ENCODE assay signal across 16 cellular contexts in genomic region chr10:122021421-122021820, GRCh38. TPM values are rescaled to one million over a fixed set of nuclear protein-coding genes. Genes with fewer than 3 reads are reported as not detected.
DNase-seq lines count a peak whose midpoint lies in the region; ATAC-seq, FAIRE-seq and TF ChIP-seq lines count a peak whose summit lies in the region.
"Had no signal": no experiment of that assay in that cellular context is flagged by ENCODE, and none has a peak within 500 bp of the region (broad histone marks: within the 10 kb centered on the region; RNA-seq: fewer than 3 reads in every experiment).

No MANE protein-coding gene starts in this region.

- intact Hi-C loops in heart right ventricle (cut with DNase I), result no loop called here
- intact Hi-C loops in stomach (cut with DNase I; ENCODE audit: low total_unique reads), result no loop called here

- peak overlapping the region; percentile 59; the same call in 1 of the 2 replicates for H2AFZ ChIP-seq in GM23338
- H2AFZ ChIP-seq: parathyroid adenoma had no signal

- H3K9me2 ChIP-seq in GM23338 (ENCODE audit: insufficient read depth), result no peaks in the 10 kb centered on the region

- no peaks in the 10 kb centered on the region; the same call in 2 of the 3 replicates for H3K9me3 Mint-ChIP-seq in GM23338
- H3K9me3 Mint-ChIP-seq in activated CD8-positive, alpha-beta memory T cell treated with anti-CD3 and anti-CD28 coated beads, Interleukin-2, amount 10 ng/mL, durations not matched to agents 7 days and 5 days (ENCODE audit: low read depth), result no peaks in the 10 kb centered on the region

- no peak for FAIRE-seq in H54 (lab: Jason Lieb, UNC)

- no peak for DNase-seq in GM23338 (ENCODE audit: low spot score)
- peak; percentile 37 for DNase-seq in adipocyte (ENCODE audit: low read depth)
- DNase-seq in heart right ventricle, result no peak
- DNase-seq in stomach, result peak; percentile 86
- no peak for DNase-seq in H54 (ENCODE audit: insufficient read length, low spot score)
- no peak for DNase-seq in activated CD8-positive, alpha-beta memory T cell treated with anti-CD3 and anti-CD28 coated beads, Interleukin-2, amount 10 ng/mL, durations not matched to agents 7 days and 5 days
- no peak for DNase-seq in dermis blood vessel endothelial cell
- DNase-seq: activated CD4-positive, CD25-positive, alpha-beta regulatory T cell; activated T-cell treated with anti-CD3 and anti-CD28 coated beads for 4 hours; amniotic stem cell; effector CD8-positive, alpha-beta T cell; mesendoderm; NCI-H1417 treated with DMSO at 0.1 percent for 48 hours; NCI-H524 treated with DMSO at 0.1 percent for 48 hours had no signal

- TF ChIP-seq CTCF in GM23338 (conservative IDR thresholded peaks at IDR 0.05; ENCODE audit: low read depth in 2 of 2) (no peak), heart right ventricle (IDR thresholded peaks at IDR 0.05) (no peak), stomach (IDR thresholded peaks at IDR 0.05) (no peak)

- H3K9me3 ChIP-seq in adipocyte (ENCODE audit: control insufficient read depth, low read length) (no peaks in the 10 kb centered on the region), heart right ventricle (no peaks in the 10 kb centered on the region), stomach (no peaks in the 10 kb centered on the region)

- H3K4me3 Mint-ChIP-seq in GM23338, result no peak overlapping the region
- no peak overlapping the region for H3K4me3 Mint-ChIP-seq in activated CD8-positive, alpha-beta memory T cell treated with anti-CD3 and anti-CD28 coated beads, Interleukin-2, amount 10 ng/mL, durations not matched to agents 7 days and 5 days

- no peaks in the 10 kb centered on the region for H3K27me3 ChIP-seq in GM23338 (ENCODE audit: insufficient read depth)
- H3K27me3 ChIP-seq in adipocyte (replicated peaks; ENCODE audit: control insufficient read depth, insufficient read depth, low read length), result peaks cover 8% of the 10 kb centered on the region
- H3K27me3 ChIP-seq in heart right ventricle, result peaks cover 0 to 11% (median 0%) of the 10 kb centered on the region in 7 donors
- no peaks in the 10 kb centered on the region for H3K27me3 ChIP-seq in stomach

- H3K36me3 Mint-ChIP-seq in GM23338 (ENCODE audit: low read depth), result no peaks in the 10 kb centered on the region
- H3K36me3 Mint-ChIP-seq in activated CD8-positive, alpha-beta memory T cell treated with anti-CD3 and anti-CD28 coated beads, Interleukin-2, amount 10 ng/mL, durations not matched to agents 7 days and 5 days, result no peaks in the 10 kb centered on the region

- peaks cover 11% of the 10 kb centered on the region for H3K27me3 Mint-ChIP-seq in GM23338 (ENCODE audit: insufficient read depth, low read depth, poor library complexity)
- H3K27me3 Mint-ChIP-seq in activated CD8-positive, alpha-beta memory T cell treated with anti-CD3 and anti-CD28 coated beads, Interleukin-2, amount 10 ng/mL, durations not matched to agents 7 days and 5 days, result peaks cover 14% of the 10 kb centered on the region

- CTCF ChIA-PET in activated CD8-positive, alpha-beta memory T cell treated with anti-CD3 and anti-CD28 coated beads, Interleukin-2, amount 10 ng/mL, durations not matched to agents 7 days and 5 days (lab: Charles Lee), result no interaction called here

- H3K27ac Mint-ChIP-seq in GM23338, result no peak overlapping the region
- H3K27ac Mint-ChIP-seq in activated CD8-positive, alpha-beta memory T cell treated with anti-CD3 and anti-CD28 coated beads, Interleukin-2, amount 10 ng/mL, durations not matched to agents 7 days and 5 days, result no peak overlapping the region

- H3K36me3 ChIP-seq in GM23338 (ENCODE audit: insufficient read depth), result no peaks in the 10 kb centered on the region
- no peaks in the 10 kb centered on the region for H3K36me3 ChIP-seq in adipocyte (ENCODE audit: control insufficient read depth, insufficient read depth, low read length, severe bottlenecking)
- H3K36me3 ChIP-seq in heart right ventricle, result peaks cover 0 to 16% (median 0%) of the 10 kb centered on the region in 9 donors
- H3K36me3 ChIP-seq in stomach, result no peaks in the 10 kb centered on the region

- H3K4me3 ChIP-seq in GM23338 (no peak overlapping the region), adipocyte (ENCODE audit: low read length) (peak overlapping the region; percentile 49), heart right ventricle (no peak overlapping the region), stomach (peak overlapping the region; percentile 1 to 16 (median 13))

- no peaks in the 10 kb centered on the region for H4K20me1 ChIP-seq in GM23338 (replicated peaks; ENCODE audit: insufficient read depth)

- peaks cover 21% of the 10 kb centered on the region for H3K4me1 Mint-ChIP-seq in GM23338
- no peaks in the 10 kb centered on the region for H3K4me1 Mint-ChIP-seq in activated CD8-positive, alpha-beta memory T cell treated with anti-CD3 and anti-CD28 coated beads, Interleukin-2, amount 10 ng/mL, durations not matched to agents 7 days and 5 days

- WGBS in heart right ventricle, 2 donors, result 24 to 34% methylated on average over 10 of the region's 10 CpGs
- 13 to 30% (median 19%) methylated on average over 10 of the region's 10 CpGs for WGBS in stomach, 5 donors

- no peaks in the 10 kb centered on the region for H3K79me2 ChIP-seq in GM23338 (replicated peaks; ENCODE audit: insufficient read depth)
- H3K79me2 ChIP-seq: parathyroid adenoma had no signal

- no peak overlapping the region for H3K4me2 ChIP-seq in GM23338

- ATAC-seq in GM23338 (no peak), heart right ventricle (peak in 5 of 8 donors; percentile 11 to 70 (median 34)), HG03521 (IDR thresholded peaks at IDR 0.05; ENCODE audit: unreplicated experiment) (no peak)
- ATAC-seq in activated CD8-positive, alpha-beta memory T cell treated with anti-CD3 and anti-CD28 coated beads, Interleukin-2, amount 10 ng/mL, durations not matched to agents 7 days and 5 days, result no peak

- H3K27ac ChIP-seq in GM23338 (ENCODE audit: low read depth) (no peak overlapping the region), heart right ventricle (peak overlapping the region; percentile 2 to 74 (median 56)), stomach (peak overlapping the region; percentile 71 to 92 (median 89))
- H3K27ac ChIP-seq: parathyroid adenoma had no signal

- peak in 1 of 4 donors; percentile 17 for TF ChIP-seq POLR2A in stomach (IDR thresholded peaks at IDR 0.05)
- no peak for TF ChIP-seq POLR2A in H54 (IDR thresholded peaks at IDR 0.05; ENCODE audit: low read depth, low read length)

- peaks cover 20% of the 10 kb centered on the region for H3K4me1 ChIP-seq in GM23338 (ENCODE audit: insufficient read depth)
- peaks cover 8% of the 10 kb centered on the region for H3K4me1 ChIP-seq in adipocyte (ENCODE audit: control insufficient read depth, insufficient read depth, low read length)
- peaks cover 0 to 41% (median 11%) of the 10 kb centered on the region in 9 donors for H3K4me1 ChIP-seq in heart right ventricle
- peaks cover 0 to 40% (median 19%) of the 10 kb centered on the region in 4 donors for H3K4me1 ChIP-seq in stomach

- TF ChIP-seq EP300 in stomach (IDR thresholded peaks at IDR 0.05), result no peak

- H3K9ac ChIP-seq in adipocyte (ENCODE audit: low read length), result no peak overlapping the region
- H3K9ac ChIP-seq: parathyroid adenoma had no signal

- H3F3A ChIP-seq in GM23338 (replicated peaks; ENCODE audit: low read depth), result no peaks in the 10 kb centered on the region

TF ChIP-seq in GM23338, 12 proteins besides CTCF, POLR2A, EP300 and RAD21 (continues in another document):
- TF ChIP-seq NANOG (IDR thresholded peaks at IDR 0.05; ENCODE audit: borderline replicate concordance) (no peak), REST (IDR thresholded peaks at IDR 0.05; ENCODE audit: unreplicated experiment) (no peak), JUNB (IDR thresholded peaks at IDR 0.05; ENCODE audit: unreplicated experiment) (no peak)

RNA-seq across cellular contexts. Expression of gene TACC2, which starts 32.5 kb away (rescaled TPM):
- 24.2 and 35.9 TPM in 2 replicates for total RNA-seq in GM23338 (2014; rRNA removed; shearing (Covaris generic))
- 25.8 and 30.8 TPM in 2 replicates for polyA plus RNA-seq in GM23338 (2016; fragmentation: Nextera tagmentation; extraction: Ambion mirVana)
- 100 to 1,000 TPM; 266 to 451 (median 378) TPM for total RNA-seq in heart right ventricle
- 100 to 1,000 TPM in 1 of 2 donors, 10 to 100 TPM in 1; 68.1 to 314 TPM for polyA plus RNA-seq in heart right ventricle
- 100 to 1,000 TPM in 1 of 5 donors, 10 to 100 TPM in 4; 35.2 to 102 (median 73.7) TPM for total RNA-seq in stomach
- 10 to 100 TPM; 29.0 to 49.1 (median 44.4) TPM for polyA plus RNA-seq in stomach
- total RNA-seq in activated CD8-positive, alpha-beta memory T cell treated with anti-CD3 and anti-CD28 coated beads, Interleukin-2, amount 10 ng/mL, durations not matched to agents 7 days and 5 days, result not detected
- total RNA-seq in dermis blood vessel endothelial cell, result 3.6 and 8.2 TPM in 2 replicates

RNA-seq across cellular contexts. Expression of gene NSMCE4A, which starts 46.4 kb away (rescaled TPM):
- total RNA-seq in GM23338 (2014; rRNA removed; shearing (Covaris generic)), result 74.6 and 84.8 TPM in 2 replicates
- polyA plus RNA-seq in GM23338 (2016; fragmentation: Nextera tagmentation; extraction: Ambion mirVana), result 85.3 and 94.9 TPM in 2 replicates
- 10 to 100 TPM; 18.2 to 35.4 (median 24.4) TPM for total RNA-seq in heart right ventricle
- 10 to 100 TPM; 25.8 to 58.5 TPM for polyA plus RNA-seq in heart right ventricle
- 100 to 1,000 TPM in 4 of 5 donors, 10 to 100 TPM in 1; 90.6 to 441 (median 110) TPM for total RNA-seq in stomach
- polyA plus RNA-seq in stomach, result 10 to 100 TPM; 43.8 to 87.8 (median 47.7) TPM
- total RNA-seq in activated CD8-positive, alpha-beta memory T cell treated with anti-CD3 and anti-CD28 coated beads, Interleukin-2, amount 10 ng/mL, durations not matched to agents 7 days and 5 days, result 10 to 100 TPM; 60.3 to 67.1 TPM
- 54.6 and 67.9 TPM in 2 replicates for total RNA-seq in dermis blood vessel endothelial cell

Comparison
In these comparisons a context has a peak if more than half of its experiments do, and no peak if none do; other contexts are left out.
1. ATAC-seq: peak in heart right ventricle (5 of 8); none in GM23338 (single experiment), HG03521 (single experiment) and activated CD8-positive, alpha-beta memory T cell treated with anti-CD3 and anti-CD28 coated beads, Interleukin-2, amount 10 ng/mL, durations not matched to agents 7 days and 5 days (single experiment).
2. DNase-seq: peak in adipocyte (single experiment) and stomach (single experiment); none in GM23338 (single experiment), heart right ventricle (0 of 2), H54 (single experiment), activated CD8-positive, alpha-beta memory T cell treated with anti-CD3 and anti-CD28 coated beads, Interleukin-2, amount 10 ng/mL, durations not matched to agents 7 days and 5 days (single experiment) and dermis blood vessel endothelial cell (single experiment).
3. H3K4me3 ChIP-seq: peak in adipocyte (single experiment) and stomach (4 of 4); none in GM23338 (single experiment) and heart right ventricle (0 of 10).